ENCODE assay signal across 1 cellular context in the genomic region with DNA sequence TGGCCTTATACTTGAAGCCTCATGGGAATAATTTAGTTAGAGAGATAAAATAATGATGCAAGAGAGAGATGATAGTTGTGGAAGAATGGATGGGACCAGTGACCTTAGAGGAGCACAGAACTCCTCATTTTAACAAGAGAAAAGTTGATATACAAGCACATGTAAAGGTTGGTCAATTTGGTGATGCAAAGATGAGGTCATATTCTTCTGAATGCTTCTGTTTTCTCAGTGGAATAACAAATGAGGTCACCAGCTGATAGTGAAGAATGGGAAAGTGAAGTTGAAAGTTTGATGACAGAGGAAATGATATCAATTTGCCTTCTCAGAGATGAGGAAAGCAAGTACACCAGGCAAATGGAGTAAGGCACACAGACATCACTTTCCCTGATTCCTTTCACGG.
A peak's percentile ranks its signal among the peaks of the same experiment; 100 is the strongest.
TF ChIP-seq lines count a peak whose summit lies in the region.

No MANE protein-coding gene starts in this region.

TF ChIP-seq in HEK293, 187 proteins besides CTCF, POLR2A, EP300 and RAD21 (continued from another document):
- TF ChIP-seq, protein P1, sequence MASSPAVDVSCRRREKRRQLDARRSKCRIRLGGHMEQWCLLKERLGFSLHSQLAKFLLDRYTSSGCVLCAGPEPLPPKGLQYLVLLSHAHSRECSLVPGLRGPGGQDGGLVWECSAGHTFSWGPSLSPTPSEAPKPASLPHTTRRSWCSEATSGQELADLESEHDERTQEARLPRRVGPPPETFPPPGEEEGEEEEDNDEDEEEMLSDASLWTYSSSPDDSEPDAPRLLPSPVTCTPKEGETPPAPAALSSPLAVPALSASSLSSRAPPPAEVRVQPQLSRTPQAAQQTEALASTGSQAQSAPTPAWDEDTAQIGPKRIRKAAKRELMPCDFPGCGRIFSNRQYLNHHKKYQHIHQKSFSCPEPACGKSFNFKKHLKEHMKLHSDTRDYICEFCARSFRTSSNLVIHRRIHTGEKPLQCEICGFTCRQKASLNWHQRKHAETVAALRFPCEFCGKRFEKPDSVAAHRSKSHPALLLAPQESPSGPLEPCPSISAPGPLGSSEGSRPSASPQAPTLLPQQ (tag by site-specific recombination; IDR thresholded peaks at IDR 0.05) = peak; percentile 89
- TF ChIP-seq SP7 (tag by site-specific recombination; IDR thresholded peaks at IDR 0.05) (peak; percentile 50; the same call in 1 of the 2 replicates), GLI2 (tag by site-specific recombination; IDR thresholded peaks at IDR 0.05; ENCODE audit: borderline replicate concordance, low read depth) (no peak), ZSCAN30 (tag by site-specific recombination; IDR thresholded peaks at IDR 0.05) (no peak), ZNF335 (tag by site-specific recombination; conservative IDR thresholded peaks at IDR 0.05) (peak; percentile 51), ZNF629 (tag by site-specific recombination; IDR thresholded peaks at IDR 0.05) (peak; percentile 94), SP3 (tag by site-specific recombination; IDR thresholded peaks at IDR 0.05) (peak; percentile 26; the same call in 1 of the 2 replicates), ZNF48 (tag by site-specific recombination; IDR thresholded peaks at IDR 0.05) (no peak), ZNF558 (tag by site-specific recombination; IDR thresholded peaks at IDR 0.05) (peak; percentile 81), ZBTB17 (tag by site-specific recombination; IDR thresholded peaks at IDR 0.05) (0 out of 2 replicates have a peak, but pooled peaks have one; percentile 43), ZNF184 (tag by site-specific recombination; IDR thresholded peaks at IDR 0.05) (peak; percentile 60; the same call in 1 of the 2 replicates), ZNF24 (tag by site-specific recombination; IDR thresholded peaks at IDR 0.05) (peak; percentile 81; the same call in 1 of the 2 replicates), KLF8 (tag by site-specific recombination; IDR thresholded peaks at IDR 0.05) (peak; percentile 16; the same call in 1 of the 2 replicates), KLF16 (tag by site-specific recombination; IDR thresholded peaks at IDR 0.05) (peak; percentile 51; the same call in 1 of the 2 replicates), ZNF768 (tag by site-specific recombination; IDR thresholded peaks at IDR 0.05) (no peak), ZEB2 (tag by site-specific recombination; IDR thresholded peaks at IDR 0.05) (peak; percentile 76), ZNF354C (tag by site-specific recombination; IDR thresholded peaks at IDR 0.05; ENCODE audit: borderline replicate concordance, low read depth) (no peak), PRDM1 (tag by site-specific recombination; IDR thresholded peaks at IDR 0.05) (peak; percentile 90), ZNF660 (tag by site-specific recombination; IDR thresholded peaks at IDR 0.05) (peak; percentile 78), YY2 (tag by site-specific recombination; IDR thresholded peaks at IDR 0.05) (no peak), ZFP69B (tag by site-specific recombination; IDR thresholded peaks at IDR 0.05) (peak; percentile 66), ZFHX2 (tag by site-specific recombination; conservative IDR thresholded peaks at IDR 0.05) (no peak), ZBTB21 (tag by site-specific recombination; IDR thresholded peaks at IDR 0.05) (peak; percentile 97)
- TF ChIP-seq, protein P2, sequence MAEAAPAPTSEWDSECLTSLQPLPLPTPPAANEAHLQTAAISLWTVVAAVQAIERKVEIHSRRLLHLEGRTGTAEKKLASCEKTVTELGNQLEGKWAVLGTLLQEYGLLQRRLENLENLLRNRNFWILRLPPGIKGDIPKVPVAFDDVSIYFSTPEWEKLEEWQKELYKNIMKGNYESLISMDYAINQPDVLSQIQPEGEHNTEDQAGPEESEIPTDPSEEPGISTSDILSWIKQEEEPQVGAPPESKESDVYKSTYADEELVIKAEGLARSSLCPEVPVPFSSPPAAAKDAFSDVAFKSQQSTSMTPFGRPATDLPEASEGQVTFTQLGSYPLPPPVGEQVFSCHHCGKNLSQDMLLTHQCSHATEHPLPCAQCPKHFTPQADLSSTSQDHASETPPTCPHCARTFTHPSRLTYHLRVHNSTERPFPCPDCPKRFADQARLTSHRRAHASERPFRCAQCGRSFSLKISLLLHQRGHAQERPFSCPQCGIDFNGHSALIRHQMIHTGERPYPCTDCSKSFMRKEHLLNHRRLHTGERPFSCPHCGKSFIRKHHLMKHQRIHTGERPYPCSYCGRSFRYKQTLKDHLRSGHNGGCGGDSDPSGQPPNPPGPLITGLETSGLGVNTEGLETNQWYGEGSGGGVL (tag by site-specific recombination; IDR thresholded peaks at IDR 0.05) = peak; percentile 43
- TF ChIP-seq, protein P3, sequence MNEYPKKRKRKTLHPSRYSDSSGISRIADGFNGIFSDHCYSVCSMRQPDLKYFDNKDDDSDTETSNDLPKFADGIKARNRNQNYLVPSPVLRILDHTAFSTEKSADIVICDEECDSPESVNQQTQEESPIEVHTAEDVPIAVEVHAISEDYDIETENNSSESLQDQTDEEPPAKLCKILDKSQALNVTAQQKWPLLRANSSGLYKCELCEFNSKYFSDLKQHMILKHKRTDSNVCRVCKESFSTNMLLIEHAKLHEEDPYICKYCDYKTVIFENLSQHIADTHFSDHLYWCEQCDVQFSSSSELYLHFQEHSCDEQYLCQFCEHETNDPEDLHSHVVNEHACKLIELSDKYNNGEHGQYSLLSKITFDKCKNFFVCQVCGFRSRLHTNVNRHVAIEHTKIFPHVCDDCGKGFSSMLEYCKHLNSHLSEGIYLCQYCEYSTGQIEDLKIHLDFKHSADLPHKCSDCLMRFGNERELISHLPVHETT (tag by site-specific recombination; IDR thresholded peaks at IDR 0.05) = 0 out of 2 replicates have a peak, but pooled peaks have one; percentile 44
- TF ChIP-seq, protein P4, sequence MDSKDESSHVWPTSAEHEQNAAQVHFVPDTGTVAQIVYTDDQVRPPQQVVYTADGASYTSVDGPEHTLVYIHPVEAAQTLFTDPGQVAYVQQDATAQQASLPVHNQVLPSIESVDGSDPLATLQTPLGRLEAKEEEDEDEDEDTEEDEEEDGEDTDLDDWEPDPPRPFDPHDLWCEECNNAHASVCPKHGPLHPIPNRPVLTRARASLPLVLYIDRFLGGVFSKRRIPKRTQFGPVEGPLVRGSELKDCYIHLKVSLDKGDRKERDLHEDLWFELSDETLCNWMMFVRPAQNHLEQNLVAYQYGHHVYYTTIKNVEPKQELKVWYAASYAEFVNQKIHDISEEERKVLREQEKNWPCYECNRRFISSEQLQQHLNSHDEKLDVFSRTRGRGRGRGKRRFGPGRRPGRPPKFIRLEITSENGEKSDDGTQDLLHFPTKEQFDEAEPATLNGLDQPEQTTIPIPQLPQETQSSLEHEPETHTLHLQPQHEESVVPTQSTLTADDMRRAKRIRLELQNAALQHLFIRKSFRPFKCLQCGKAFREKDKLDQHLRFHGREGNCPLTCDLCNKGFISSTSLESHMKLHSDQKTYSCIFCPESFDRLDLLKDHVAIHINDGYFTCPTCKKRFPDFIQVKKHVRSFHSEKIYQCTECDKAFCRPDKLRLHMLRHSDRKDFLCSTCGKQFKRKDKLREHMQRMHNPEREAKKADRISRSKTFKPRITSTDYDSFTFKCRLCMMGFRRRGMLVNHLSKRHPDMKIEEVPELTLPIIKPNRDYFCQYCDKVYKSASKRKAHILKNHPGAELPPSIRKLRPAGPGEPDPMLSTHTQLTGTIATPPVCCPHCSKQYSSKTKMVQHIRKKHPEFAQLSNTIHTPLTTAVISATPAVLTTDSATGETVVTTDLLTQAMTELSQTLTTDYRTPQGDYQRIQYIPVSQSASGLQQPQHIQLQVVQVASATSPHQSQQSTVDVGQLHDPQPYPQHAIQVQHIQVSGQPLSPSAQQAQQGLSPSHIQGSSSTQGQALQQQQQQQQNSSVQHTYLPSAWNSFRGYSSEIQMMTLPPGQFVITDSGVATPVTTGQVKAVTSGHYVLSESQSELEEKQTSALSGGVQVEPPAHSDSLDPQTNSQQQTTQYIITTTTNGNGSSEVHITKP (tag by site-specific recombination; IDR thresholded peaks at IDR 0.05) = peak; percentile 32; the same call in 1 of the 2 replicates
- TF ChIP-seq, protein P5, sequence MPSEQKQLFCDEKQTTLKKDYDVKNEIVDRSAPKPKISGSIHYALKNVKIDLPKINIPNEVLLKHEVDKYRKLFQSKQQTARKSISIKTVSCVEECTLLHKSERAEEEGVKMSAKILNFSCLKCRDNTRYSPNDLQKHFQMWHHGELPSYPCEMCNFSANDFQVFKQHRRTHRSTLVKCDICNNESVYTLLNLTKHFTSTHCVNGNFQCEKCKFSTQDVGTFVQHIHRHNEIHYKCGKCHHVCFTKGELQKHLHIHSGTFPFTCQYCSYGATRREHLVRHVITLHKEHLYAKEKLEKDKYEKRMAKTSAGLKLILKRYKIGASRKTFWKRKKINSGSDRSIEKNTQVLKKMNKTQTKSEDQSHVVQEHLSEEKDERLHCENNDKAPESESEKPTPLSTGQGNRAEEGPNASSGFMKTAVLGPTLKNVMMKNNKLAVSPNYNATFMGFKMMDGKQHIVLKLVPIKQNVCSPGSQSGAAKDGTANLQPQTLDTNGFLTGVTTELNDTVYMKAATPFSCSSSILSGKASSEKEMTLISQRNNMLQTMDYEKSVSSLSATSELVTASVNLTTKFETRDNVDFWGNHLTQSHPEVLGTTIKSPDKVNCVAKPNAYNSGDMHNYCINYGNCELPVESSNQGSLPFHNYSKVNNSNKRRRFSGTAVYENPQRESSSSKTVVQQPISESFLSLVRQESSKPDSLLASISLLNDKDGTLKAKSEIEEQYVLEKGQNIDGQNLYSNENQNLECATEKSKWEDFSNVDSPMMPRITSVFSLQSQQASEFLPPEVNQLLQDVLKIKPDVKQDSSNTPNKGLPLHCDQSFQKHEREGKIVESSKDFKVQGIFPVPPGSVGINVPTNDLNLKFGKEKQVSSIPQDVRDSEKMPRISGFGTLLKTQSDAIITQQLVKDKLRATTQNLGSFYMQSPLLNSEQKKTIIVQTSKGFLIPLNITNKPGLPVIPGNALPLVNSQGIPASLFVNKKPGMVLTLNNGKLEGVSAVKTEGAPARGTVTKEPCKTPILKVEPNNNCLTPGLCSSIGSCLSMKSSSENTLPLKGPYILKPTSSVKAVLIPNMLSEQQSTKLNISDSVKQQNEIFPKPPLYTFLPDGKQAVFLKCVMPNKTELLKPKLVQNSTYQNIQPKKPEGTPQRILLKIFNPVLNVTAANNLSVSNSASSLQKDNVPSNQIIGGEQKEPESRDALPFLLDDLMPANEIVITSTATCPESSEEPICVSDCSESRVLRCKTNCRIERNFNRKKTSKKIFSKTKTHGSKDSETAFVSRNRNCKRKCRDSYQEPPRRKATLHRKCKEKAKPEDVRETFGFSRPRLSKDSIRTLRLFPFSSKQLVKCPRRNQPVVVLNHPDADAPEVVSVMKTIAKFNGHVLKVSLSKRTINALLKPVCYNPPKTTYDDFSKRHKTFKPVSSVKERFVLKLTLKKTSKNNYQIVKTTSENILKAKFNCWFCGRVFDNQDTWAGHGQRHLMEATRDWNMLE (tag by site-specific recombination; conservative IDR thresholded peaks at IDR 0.05; ENCODE audit: low read depth) = peak; percentile 60; the same call in 1 of the 2 replicates
- TF ChIP-seq, protein P6, sequence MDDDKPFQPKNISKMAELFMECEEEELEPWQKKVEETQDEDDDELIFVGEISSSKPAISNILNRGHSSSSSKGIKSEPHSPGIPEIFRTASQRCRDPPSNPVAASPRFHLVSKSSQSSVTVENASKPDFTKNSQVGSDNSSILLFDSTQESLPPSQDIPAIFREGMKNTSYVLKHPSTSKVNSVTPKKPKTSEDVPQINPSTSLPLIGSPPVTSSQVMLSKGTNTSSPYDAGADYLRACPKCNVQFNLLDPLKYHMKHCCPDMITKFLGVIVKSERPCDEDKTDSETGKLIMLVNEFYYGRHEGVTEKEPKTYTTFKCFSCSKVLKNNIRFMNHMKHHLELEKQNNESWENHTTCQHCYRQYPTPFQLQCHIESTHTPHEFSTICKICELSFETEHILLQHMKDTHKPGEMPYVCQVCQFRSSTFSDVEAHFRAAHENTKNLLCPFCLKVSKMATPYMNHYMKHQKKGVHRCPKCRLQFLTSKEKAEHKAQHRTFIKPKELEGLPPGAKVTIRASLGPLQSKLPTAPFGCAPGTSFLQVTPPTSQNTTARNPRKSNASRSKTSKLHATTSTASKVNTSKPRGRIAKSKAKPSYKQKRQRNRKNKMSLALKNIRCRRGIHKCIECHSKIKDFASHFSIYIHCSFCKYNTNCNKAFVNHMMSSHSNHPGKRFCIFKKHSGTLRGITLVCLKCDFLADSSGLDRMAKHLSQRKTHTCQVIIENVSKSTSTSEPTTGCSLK (tag by site-specific recombination; IDR thresholded peaks at IDR 0.05) = no peak
